ENCODE assay signal across 1 cellular context in the genomic region with DNA sequence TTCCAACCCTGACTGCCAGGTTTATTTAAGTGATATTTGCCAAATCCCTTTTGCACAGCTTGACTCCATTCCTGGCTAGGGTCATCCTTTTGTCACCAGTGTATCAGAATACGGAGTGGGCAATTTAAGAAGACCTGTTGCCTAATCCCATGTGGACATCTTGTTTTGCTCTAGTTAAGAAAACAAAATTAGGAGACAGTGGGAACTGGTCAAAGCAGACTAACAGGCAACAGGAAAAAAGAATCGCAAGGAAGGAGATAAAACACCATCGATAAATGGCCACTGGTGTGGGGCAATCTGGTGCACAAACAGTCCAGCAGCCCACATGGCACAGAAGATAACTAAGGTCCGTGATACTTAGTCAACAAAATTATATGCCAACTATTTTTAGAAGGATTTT.
TF ChIP-seq lines count a peak whose summit lies in the region.

No MANE protein-coding gene starts in this region.

TF ChIP-seq in SK-N-SH treated with all-trans-retinoic acid at 6 μM for 48 hours, 23 proteins besides CTCF, POLR2A, EP300 and RAD21:
- peak; percentile 34; the same call in 1 of the 2 replicates for TF ChIP-seq TCF4 (CRISPR knock-in tag; IDR thresholded peaks at IDR 0.05; ENCODE audit: borderline replicate concordance)
- TF ChIP-seq, protein P1, sequence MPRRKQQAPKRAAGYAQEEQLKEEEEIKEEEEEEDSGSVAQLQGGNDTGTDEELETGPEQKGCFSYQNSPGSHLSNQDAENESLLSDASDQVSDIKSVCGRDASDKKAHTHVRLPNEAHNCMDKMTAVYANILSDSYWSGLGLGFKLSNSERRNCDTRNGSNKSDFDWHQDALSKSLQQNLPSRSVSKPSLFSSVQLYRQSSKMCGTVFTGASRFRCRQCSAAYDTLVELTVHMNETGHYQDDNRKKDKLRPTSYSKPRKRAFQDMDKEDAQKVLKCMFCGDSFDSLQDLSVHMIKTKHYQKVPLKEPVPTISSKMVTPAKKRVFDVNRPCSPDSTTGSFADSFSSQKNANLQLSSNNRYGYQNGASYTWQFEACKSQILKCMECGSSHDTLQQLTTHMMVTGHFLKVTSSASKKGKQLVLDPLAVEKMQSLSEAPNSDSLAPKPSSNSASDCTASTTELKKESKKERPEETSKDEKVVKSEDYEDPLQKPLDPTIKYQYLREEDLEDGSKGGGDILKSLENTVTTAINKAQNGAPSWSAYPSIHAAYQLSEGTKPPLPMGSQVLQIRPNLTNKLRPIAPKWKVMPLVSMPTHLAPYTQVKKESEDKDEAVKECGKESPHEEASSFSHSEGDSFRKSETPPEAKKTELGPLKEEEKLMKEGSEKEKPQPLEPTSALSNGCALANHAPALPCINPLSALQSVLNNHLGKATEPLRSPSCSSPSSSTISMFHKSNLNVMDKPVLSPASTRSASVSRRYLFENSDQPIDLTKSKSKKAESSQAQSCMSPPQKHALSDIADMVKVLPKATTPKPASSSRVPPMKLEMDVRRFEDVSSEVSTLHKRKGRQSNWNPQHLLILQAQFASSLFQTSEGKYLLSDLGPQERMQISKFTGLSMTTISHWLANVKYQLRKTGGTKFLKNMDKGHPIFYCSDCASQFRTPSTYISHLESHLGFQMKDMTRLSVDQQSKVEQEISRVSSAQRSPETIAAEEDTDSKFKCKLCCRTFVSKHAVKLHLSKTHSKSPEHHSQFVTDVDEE (CRISPR knock-in tag; IDR thresholded peaks at IDR 0.05), result 0 out of 2 replicates have a peak, but pooled peaks have one; percentile 53
- TF ChIP-seq BACH2 (CRISPR knock-in tag; IDR thresholded peaks at IDR 0.05; ENCODE audit: borderline replicate concordance), result no peak
